ENCODE assay signal across 19 cellular contexts in the genomic region with DNA sequence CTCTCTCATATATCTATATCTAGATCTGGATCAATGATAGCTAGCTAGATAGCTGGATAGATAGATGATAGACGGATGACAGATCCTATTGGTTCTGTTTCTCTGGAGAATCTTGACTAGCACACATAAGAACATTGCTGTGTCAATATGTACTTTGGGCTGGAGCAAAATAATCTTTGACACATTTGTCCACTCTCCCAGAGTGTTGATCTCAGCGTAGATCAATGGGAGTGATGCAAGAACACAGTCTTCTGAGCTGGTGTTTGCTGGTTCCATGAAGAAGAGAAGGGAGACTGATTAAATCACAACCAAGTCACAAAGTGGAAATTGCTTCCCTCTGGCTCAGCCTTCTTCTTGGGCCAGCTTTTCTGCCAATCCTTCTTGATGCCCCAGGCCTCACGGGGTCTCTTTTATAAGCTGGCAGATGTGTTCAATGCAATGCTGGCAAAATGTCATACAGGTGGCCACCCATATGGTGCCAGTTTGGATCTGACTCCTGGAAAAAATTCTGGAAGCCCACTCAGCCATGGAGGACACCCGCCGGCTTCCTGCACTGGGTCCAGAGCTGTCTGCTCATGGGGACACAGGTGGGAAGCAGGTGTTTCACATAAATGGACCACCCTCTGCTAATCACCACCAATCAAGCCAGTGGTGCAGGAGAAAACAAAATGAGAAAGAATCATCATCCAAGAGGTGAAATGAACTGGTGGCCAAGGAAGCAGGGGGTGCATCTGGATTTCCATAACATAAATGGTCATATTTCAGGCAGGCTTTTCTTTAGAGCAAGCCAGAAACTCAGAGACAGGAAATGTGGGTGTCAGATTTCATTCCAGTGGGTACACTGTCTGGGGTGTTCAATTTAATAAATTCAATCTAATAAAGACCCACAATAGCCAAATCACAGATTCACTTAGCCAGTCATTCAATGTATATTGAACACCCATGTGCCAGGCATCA.
A peak's percentile ranks its signal among the peaks of the same experiment; 100 is the strongest.
DNase-seq lines count a peak whose midpoint lies in the region; ATAC-seq, FAIRE-seq and TF ChIP-seq lines count a peak whose summit lies in the region.
"Had no signal": no experiment of that assay in that cellular context is flagged by ENCODE, and none has a peak within 500 bp of the region (broad histone marks: within the 10 kb centered on the region; RNA-seq: fewer than 3 reads in every experiment).

No MANE protein-coding gene starts in this region.

- FAIRE-seq in HTR-8/SVneo (lab: Jason Lieb, UNC) = peak; percentile 87
- FAIRE-seq: D721Med, G401.6, GM19239 had no signal

- H3K9me3 Mint-ChIP-seq in activated CD8-positive, alpha-beta T cell treated with anti-CD3 and anti-CD28 coated beads for 36 hours = no peaks in the 10 kb centered on the region

- no peak overlapping the region for H3K4me3 ChIP-seq in choroid plexus epithelial cell (ENCODE audit: low read depth, low read length)
- H3K4me3 ChIP-seq: GM23248, HAP-1 had no signal

- no peaks in the 10 kb centered on the region for H3K36me3 Mint-ChIP-seq in activated CD8-positive, alpha-beta T cell treated with anti-CD3 and anti-CD28 coated beads for 36 hours (ENCODE audit: low read depth)

- no peak overlapping the region for H3K27ac Mint-ChIP-seq in activated CD8-positive, alpha-beta T cell treated with anti-CD3 and anti-CD28 coated beads for 36 hours

- DNase-seq in HTR-8/SVneo (ENCODE audit: insufficient read length, low spot score) (no peak), NCI-H1694 (lab: John Stamatoyannopoulos, UW) (peak; percentile 78), choroid plexus epithelial cell (ENCODE audit: low read depth) (peak; percentile 36), posterior vena cava (ENCODE audit: low spot score) (peak; percentile 29)
- no peak for DNase-seq in activated CD8-positive, alpha-beta T cell treated with anti-CD3 and anti-CD28 coated beads for 36 hours
- DNase-seq: AML-193, DND-41, GM23248, KG1, NCI-H1417 treated with DMSO at 0.1 percent for 48 hours, NCI-H2081, NCI-H510A had no signal

- no peaks in the 10 kb centered on the region for H3K4me1 Mint-ChIP-seq in activated CD8-positive, alpha-beta T cell treated with anti-CD3 and anti-CD28 coated beads for 36 hours (ENCODE audit: low read depth)

- H3K4me3 Mint-ChIP-seq in activated CD8-positive, alpha-beta T cell treated with anti-CD3 and anti-CD28 coated beads for 36 hours = no peak overlapping the region

- intact Hi-C loops in posterior vena cava (cut with DNase I) = no loop called here
- intact Hi-C loops in activated CD8-positive, alpha-beta T cell treated with anti-CD3 and anti-CD28 coated beads for 36 hours (cut with micrococcal nuclease) = no loop called here

- H3K27me3 Mint-ChIP-seq in activated CD8-positive, alpha-beta T cell treated with anti-CD3 and anti-CD28 coated beads for 36 hours = peaks cover 6% of the 10 kb centered on the region

- ATAC-seq in HG03097 (IDR thresholded peaks at IDR 0.05; ENCODE audit: low FRiP score, unreplicated experiment) = no peak
- ATAC-seq in HG03039 (IDR thresholded peaks at IDR 0.05; ENCODE audit: unreplicated experiment) = no peak
- ATAC-seq in activated CD8-positive, alpha-beta T cell treated with anti-CD3 and anti-CD28 coated beads for 36 hours = no peak
- ATAC-seq in HG03342 (IDR thresholded peaks at IDR 0.05; ENCODE audit: unreplicated experiment) = no peak

- CTCF ChIA-PET in activated CD8-positive, alpha-beta T cell treated with anti-CD3 and anti-CD28 coated beads for 36 hours (lab: Charles Lee) = interaction anchor here (1.5 kb wide), 1 partner anchor 9 kb away, joined by 3 read pairs; no protein-coding TSS in a partner anchor

- POLR2A ChIA-PET in activated CD8-positive, alpha-beta T cell treated with anti-CD3 and anti-CD28 coated beads for 36 hours (lab: Charles Lee) = no interaction called here

- no peak for TF ChIP-seq CTCF in choroid plexus epithelial cell (conservative IDR thresholded peaks at IDR 0.05; ENCODE audit: low read depth, low read length)
- TF ChIP-seq CTCF in activated CD8-positive, alpha-beta T cell treated with anti-CD3 and anti-CD28 coated beads for 36 hours (IDR thresholded peaks at IDR 0.05) = no peak

Comparison
In these comparisons a context has a peak if more than half of its experiments do, and no peak if none do; other contexts are left out.
1. DNase-seq: peak in NCI-H1694 (single experiment), choroid plexus epithelial cell (single experiment) and posterior vena cava (single experiment); none in HTR-8/SVneo (single experiment) and activated CD8-positive, alpha-beta T cell treated with anti-CD3 and anti-CD28 coated beads for 36 hours (single experiment).